In genomic region chr10:70594161-70594560, GRCh38 we compare ENCODE assay signal across 19 cellular contexts. TPM values are rescaled to one million over a fixed set of nuclear protein-coding genes. Genes with fewer than 3 reads are reported as not detected.
"Had no signal": no experiment of that assay in that cellular context is flagged by ENCODE, and none has a peak within 500 bp of the region (broad histone marks: within the 10 kb centered on the region; RNA-seq: fewer than 3 reads in every experiment).

No MANE protein-coding gene starts in this region.

- H3K27ac Mint-ChIP-seq: activated T-helper 2 cell treated with anti-CD3 and anti-CD28 coated beads, Interferon-gamma antibody, Interleukin-2, Interleukin-4, amounts not matched to agents 10 μg/mL and 5 μg/mL and 100 μg/mL, durations not matched to agents 14 hours and 24 hours and 36 hours; dendritic cell treated with granulocyte-macrophage colony-stimulating factor and Interleukin-4, amounts not matched to agents 40 ng/mL and 50 ng/mL, for 4 days; naive B cell had no signal

- H3K4me3 Mint-ChIP-seq: brain; dendritic cell treated with granulocyte-macrophage colony-stimulating factor and Interleukin-4, amounts not matched to agents 40 ng/mL and 50 ng/mL, for 4 days; naive B cell had no signal

- H3K36me3 Mint-ChIP-seq: brain, naive B cell had no signal

- ATAC-seq: left colon, right lobe of liver had no signal

- H3K9me3 ChIP-seq: prostate gland, right lobe of liver, SJSA1, suprapubic skin, upper lobe of left lung had no signal

- H3K36me3 ChIP-seq: prostate gland, right lobe of liver, SJSA1, suprapubic skin, upper lobe of left lung had no signal

- H3K27ac ChIP-seq: prostate gland, right lobe of liver, SJSA1, suprapubic skin, upper lobe of left lung had no signal

- H3K9me3 Mint-ChIP-seq: activated T-helper 2 cell treated with anti-CD3 and anti-CD28 coated beads, Interferon-gamma antibody, Interleukin-2, Interleukin-4, amounts not matched to agents 10 μg/mL and 5 μg/mL and 100 μg/mL, durations not matched to agents 14 hours and 24 hours and 36 hours; brain; dendritic cell treated with granulocyte-macrophage colony-stimulating factor and Interleukin-4, amounts not matched to agents 40 ng/mL and 50 ng/mL, for 4 days; naive B cell had no signal

- DNase-seq: activated CD4-positive, alpha-beta T cell treated with anti-CD3 and anti-CD28 coated beads for 1 hour; activated naive CD4-positive, alpha-beta T cell treated with anti-CD3 and anti-CD28 coated beads, Interleukin-2, amount 50 U/mL, for 16 hours; amniotic stem cell; hypothalamus; left colon; naive B cell; nucleus accumbens; right lobe of liver; stimulated activated CD4-positive, alpha-beta T cell treated with anti-CD3 and anti-CD28 coated beads, Interleukin-1b, Interleukin-23, amount 100 ng/mL, for 48 hours; stimulated activated naive CD4-positive, alpha-beta T cell had no signal

- H3K4me3 ChIP-seq: lung, prostate gland, right lobe of liver, SJSA1, suprapubic skin, upper lobe of left lung had no signal

- H3K4me1 ChIP-seq: prostate gland, SJSA1, suprapubic skin had no signal

- H3K27me3 ChIP-seq: right lobe of liver, suprapubic skin, upper lobe of left lung had no signal

RNA-seq across cellular contexts. Expression of gene PRF1, which starts 8.4 kb away (rescaled TPM):
- total RNA-seq: glomerular endothelial cell, SJSA1 had no signal
